18 cellular contexts compared by ENCODE assay signal in genomic region chr4:94926936-94927335, GRCh38.
A peak's percentile ranks its signal among the peaks of the same experiment; 100 is the strongest.
DNase-seq lines count a peak whose midpoint lies in the region; TF ChIP-seq lines count a peak whose summit lies in the region.
"Had no signal": no experiment of that assay in that cellular context is flagged by ENCODE, and none has a peak within 500 bp of the region (broad histone marks: within the 10 kb centered on the region; RNA-seq: fewer than 3 reads in every experiment).

No MANE protein-coding gene starts in this region.

- no peaks in the 10 kb centered on the region for H3K36me3 ChIP-seq in mesodermal cell (ENCODE audit: control insufficient read depth, insufficient read depth, low read length)
- no peaks in the 10 kb centered on the region for H3K36me3 ChIP-seq in hepatocyte (replicated peaks; ENCODE audit: insufficient read depth, low read depth)

- peaks cover 30% of the 10 kb centered on the region for H3K4me1 Mint-ChIP-seq in mesothelial cell of epicardium
- H3K4me1 Mint-ChIP-seq: B cell had no signal

- H3K27ac ChIP-seq in VCaP = peak overlapping the region; percentile 86
- H3K27ac ChIP-seq in mesodermal cell (ENCODE audit: low read depth, low read length, severe bottlenecking) = peak overlapping the region; percentile 58
- no peak overlapping the region for H3K27ac ChIP-seq in hepatocyte

- H3K9me2 ChIP-seq in hepatocyte (replicated peaks; ENCODE audit: insufficient read depth) = no peaks in the 10 kb centered on the region

- H4K20me1 ChIP-seq in hepatocyte (ENCODE audit: insufficient read depth, poor library complexity, severe bottlenecking) = no peaks in the 10 kb centered on the region

- WGBS in mesodermal cell (ENCODE audit: insufficient coverage in 2 of 2), 2 experiments = 82 to 100% methylated on average over 1 to 2 of the region's 2 CpGs
- WGBS in hepatocyte (ENCODE audit: low lambda C conversion rate, missing lambda C conversion rate) = 57% methylated on average over 2 of the region's 2 CpGs

- no peaks in the 10 kb centered on the region for H3K36me3 Mint-ChIP-seq in mesothelial cell of epicardium

- no peak overlapping the region for H3K4me3 Mint-ChIP-seq in mesothelial cell of epicardium
- H3K4me3 Mint-ChIP-seq: B cell; CD4-positive, alpha-beta T cell; GM23338 had no signal

- H3K27ac Mint-ChIP-seq in mesothelial cell of epicardium = no peak overlapping the region
- H3K27ac Mint-ChIP-seq: B cell; CD4-positive, alpha-beta T cell; GM23338 had no signal

- H3K9me3 Mint-ChIP-seq in mesothelial cell of epicardium = no peaks in the 10 kb centered on the region
- H3K9me3 Mint-ChIP-seq: CD4-positive, alpha-beta T cell; GM23338 had no signal

- H3K9me3 ChIP-seq in mesodermal cell (ENCODE audit: control insufficient read depth, low read length) (no peaks in the 10 kb centered on the region), hepatocyte (ENCODE audit: low read depth) (no peaks in the 10 kb centered on the region)

- H3K27me3 ChIP-seq in hepatocyte = no peaks in the 10 kb centered on the region

- no peak overlapping the region for H2AFZ ChIP-seq in hepatocyte
- H2AFZ ChIP-seq: GM23338 had no signal

- DNase-seq in SIG-M5 treated with dmso at 0.1 percent for 504 hours (lab: John Stamatoyannopoulos, UW; ENCODE audit: unreplicated experiment) (peak; percentile 14), SIG-M5 (lab: John Stamatoyannopoulos, UW) (no peak), mesothelial cell of epicardium (ENCODE audit: low spot score in 2 of 2, unreplicated experiment in 2 of 2) (no peak), hepatocyte (ENCODE audit: low spot score) (no peak)
- no peak for DNase-seq in stimulated activated CD4-positive, alpha-beta T cell treated with anti-CD3 and anti-CD28 coated beads, Interleukin-12 subunit alpha, Interleukin-12 subunit beta, amount 100 ng/mL, for 4 hours
- DNase-seq in central memory CD4-positive, alpha-beta T cell = no peak
- DNase-seq: 8988T; C1 segment of cervical spinal cord; Calu3; CD4-positive, alpha-beta T cell; DMS 273 treated with DMSO at 0.1 percent for 48 hours; DMS79 treated with DMSO at 0.1 percent for 48 hours; EL; H7 had no signal

- H3K4me3 ChIP-seq in mesodermal cell (ENCODE audit: extremely low read depth, insufficient read depth, low read length, poor library complexity, severe bottlenecking) (no peak overlapping the region), hepatocyte (no peak overlapping the region)
- H3K4me3 ChIP-seq: GM23338 had no signal

- no peaks in the 10 kb centered on the region for H3K79me2 ChIP-seq in hepatocyte

- TF ChIP-seq CTCF in VCaP (conservative IDR thresholded peaks at IDR 0.05) = no peak
- TF ChIP-seq CTCF in mesothelial cell of epicardium (IDR thresholded peaks at IDR 0.05; ENCODE audit: unreplicated experiment) = no peak
- no peak for TF ChIP-seq CTCF in hepatocyte (IDR thresholded peaks at IDR 0.05; ENCODE audit: poor library complexity)

- peaks cover 16% of the 10 kb centered on the region for H3K4me1 ChIP-seq in mesodermal cell (ENCODE audit: control insufficient read depth, insufficient read depth, low read length, poor library complexity, severe bottlenecking)
- H3K4me1 ChIP-seq in hepatocyte (ENCODE audit: insufficient read depth) = peaks cover 16% of the 10 kb centered on the region

- no peaks in the 10 kb centered on the region for H3K27me3 Mint-ChIP-seq in mesothelial cell of epicardium (ENCODE audit: low read depth)
- H3K27me3 Mint-ChIP-seq: B cell; CD4-positive, alpha-beta T cell had no signal

- no peak overlapping the region for H3K4me2 ChIP-seq in hepatocyte
- H3K4me2 ChIP-seq: GM23338 had no signal
